In the genomic region with DNA sequence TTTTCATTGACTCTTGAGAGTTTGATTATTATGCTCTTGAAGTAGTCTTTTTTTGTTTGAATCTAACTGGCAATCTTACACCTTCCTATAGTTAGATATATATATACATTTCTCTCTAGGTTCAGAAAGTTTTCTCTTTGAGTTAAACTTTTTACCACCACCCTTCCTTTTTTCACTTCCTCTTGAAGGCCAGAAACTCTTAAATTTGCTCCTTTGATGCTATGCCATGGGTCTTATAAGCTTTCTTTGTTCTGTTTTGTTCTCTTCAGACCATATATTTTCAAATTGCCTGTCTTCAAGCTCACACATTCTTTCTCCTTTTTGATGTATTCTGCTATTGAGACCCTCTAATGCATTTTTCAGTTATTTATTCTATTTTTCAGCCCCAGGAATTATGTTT, we compare ENCODE assay signal across 39 cellular contexts.
"Had no signal": no experiment of that assay in that cellular context is flagged by ENCODE, and none has a peak within 500 bp of the region (broad histone marks: within the 10 kb centered on the region; RNA-seq: fewer than 3 reads in every experiment).

No MANE protein-coding gene starts in this region.

- H3K36me3 Mint-ChIP-seq: activated CD4-positive, alpha-beta memory T cell treated with anti-CD3 and anti-CD28 coated beads for 36 hours; activated naive CD8-positive, alpha-beta T cell treated with anti-CD3 and anti-CD28 coated beads for 36 hours; brain had no signal

- H3K27ac Mint-ChIP-seq: activated CD4-positive, alpha-beta memory T cell treated with anti-CD3 and anti-CD28 coated beads for 36 hours; activated CD4-positive, alpha-beta T cell treated with anti-CD3 and anti-CD28 coated beads for 36 hours; activated CD4-positive, alpha-beta T cell treated with anti-CD3 and anti-CD28 coated beads, Interleukin-2, amount 10 ng/mL, durations not matched to agents 24 days and 14 days; activated CD8-positive, alpha-beta T cell treated with anti-CD3 and anti-CD28 coated beads for 36 hours; activated naive CD4-positive, alpha-beta T cell treated with anti-CD3 and anti-CD28 coated beads for 36 hours; activated naive CD4-positive, alpha-beta T cell treated with anti-CD3 and anti-CD28 coated beads, Interleukin-2, amount 50 U/mL, for 72 hours; activated naive CD8-positive, alpha-beta T cell treated with anti-CD3 and anti-CD28 coated beads for 36 hours; activated T-cell treated with anti-CD3 and anti-CD28 coated beads, Interleukin-2, amount 50 U/mL, for 72 hours; activated T-helper 1 cell treated with anti-CD3 and anti-CD28 coated beads, Interleukin-12 subunit alpha, Interleukin-12 subunit beta, Interleukin-2, Interleukin-4 antibody, amounts not matched to agents 30 ng/mL and 10 ng/mL and 1 ng/mL, durations not matched to agents 14 hours and 24 hours and 36 hours; activated T-helper 17 cell treated with anti-CD3 and anti-CD28 coated beads, Interleukin-2, amount 50 U/mL, for 72 hours; brain; T-helper 2 cell treated with Interferon-gamma antibody and Interleukin-4, amounts not matched to agents 5 μg/mL and 100 μg/mL, for 36 hours; WTC11 had no signal

- H3K4me3 ChIP-seq: adrenal gland, ascending aorta, cardiac muscle cell, colonic mucosa had no signal

- ATAC-seq: activated CD4-positive, alpha-beta T cell treated with anti-CD3 and anti-CD28 coated beads for 36 hours; activated CD4-positive, CD25-positive, alpha-beta regulatory T cell treated with anti-CD3 and anti-CD28 coated beads, Interleukin-2, amount 50 U/mL, for 24 hours; activated CD8-positive, alpha-beta T cell treated with anti-CD3 and anti-CD28 coated beads for 36 hours; activated naive CD4-positive, alpha-beta T cell treated with anti-CD3 and anti-CD28 coated beads, Interleukin-2, amount 50 U/mL, for 72 hours; activated T-cell treated with anti-CD3 and anti-CD28 coated beads, Interleukin-2, amount 50 U/mL, for 4 hours; activated T-cell treated with anti-CD3 and anti-CD28 coated beads, Interleukin-2, amount 50 U/mL, for 72 hours; activated T-helper 17 cell treated with anti-CD3 and anti-CD28 coated beads, Interleukin-2, amount 50 U/mL, for 72 hours; WTC11 had no signal

- H3K9me3 ChIP-seq: adrenal gland, colonic mucosa had no signal

- H3K36me3 ChIP-seq: adrenal gland, ascending aorta, cardiac muscle cell, colonic mucosa, WERI-Rb-1 had no signal

- H3K4me1 ChIP-seq: adrenal gland, ascending aorta, colonic mucosa had no signal

- H3K4me1 Mint-ChIP-seq: activated CD4-positive, alpha-beta T cell treated with anti-CD3 and anti-CD28 coated beads for 36 hours; activated CD4-positive, alpha-beta T cell treated with anti-CD3 and anti-CD28 coated beads, Interleukin-2, amount 10 ng/mL, durations not matched to agents 24 days and 14 days; activated naive CD8-positive, alpha-beta T cell treated with anti-CD3 and anti-CD28 coated beads for 36 hours; activated T-helper 17 cell treated with anti-CD3 and anti-CD28 coated beads, Interleukin-2, amount 50 U/mL, for 72 hours; brain; central memory CD8-positive, alpha-beta T cell had no signal

- H3K27me3 Mint-ChIP-seq: activated CD4-positive, alpha-beta memory T cell treated with anti-CD3 and anti-CD28 coated beads for 36 hours; activated CD4-positive, alpha-beta T cell treated with anti-CD3 and anti-CD28 coated beads for 36 hours; activated CD4-positive, alpha-beta T cell treated with anti-CD3 and anti-CD28 coated beads, Interleukin-2, amount 10 ng/mL, durations not matched to agents 24 days and 14 days; activated CD8-positive, alpha-beta T cell treated with anti-CD3 and anti-CD28 coated beads for 36 hours; activated naive CD8-positive, alpha-beta T cell treated with anti-CD3 and anti-CD28 coated beads for 36 hours; activated T-helper 17 cell treated with anti-CD3 and anti-CD28 coated beads, Interleukin-2, amount 50 U/mL, for 72 hours; central memory CD8-positive, alpha-beta T cell had no signal

- H3K27ac ChIP-seq: adrenal gland, ascending aorta, cardiac muscle cell, colonic mucosa, WERI-Rb-1 had no signal

- H3K4me3 Mint-ChIP-seq: activated CD4-positive, alpha-beta memory T cell treated with anti-CD3 and anti-CD28 coated beads for 36 hours; activated CD4-positive, alpha-beta T cell treated with anti-CD3 and anti-CD28 coated beads for 36 hours; activated CD4-positive, alpha-beta T cell treated with anti-CD3 and anti-CD28 coated beads, Interleukin-2, amount 10 ng/mL, durations not matched to agents 24 days and 14 days; activated CD8-positive, alpha-beta T cell treated with anti-CD3 and anti-CD28 coated beads for 36 hours; activated naive CD4-positive, alpha-beta T cell treated with anti-CD3 and anti-CD28 coated beads for 36 hours; activated naive CD8-positive, alpha-beta T cell treated with anti-CD3 and anti-CD28 coated beads for 36 hours; activated T-cell treated with anti-CD3 and anti-CD28 coated beads, Interleukin-2, amount 50 U/mL, for 4 hours; activated T-cell treated with anti-CD3 and anti-CD28 coated beads, Interleukin-2, amount 50 U/mL, for 72 hours; activated T-helper 1 cell treated with anti-CD3 and anti-CD28 coated beads, Interleukin-12 subunit alpha, Interleukin-12 subunit beta, Interleukin-2, Interleukin-4 antibody, amounts not matched to agents 30 ng/mL and 10 ng/mL and 1 ng/mL, durations not matched to agents 14 hours and 24 hours and 36 hours; activated T-helper 17 cell treated with anti-CD3 and anti-CD28 coated beads, Interleukin-2, amount 50 U/mL, for 72 hours; brain; central memory CD8-positive, alpha-beta T cell; T-helper 2 cell treated with Interferon-gamma antibody and Interleukin-4, amounts not matched to agents 5 μg/mL and 100 μg/mL, for 36 hours; WTC11 had no signal

- FAIRE-seq: bronchial epithelial cell had no signal

- DNase-seq: activated CD4-positive, alpha-beta memory T cell treated with anti-CD3 and anti-CD28 coated beads for 36 hours; activated CD4-positive, alpha-beta T cell treated with anti-CD3 and anti-CD28 coated beads for 1 hour; activated CD4-positive, alpha-beta T cell treated with anti-CD3 and anti-CD28 coated beads for 36 hours; activated CD4-positive, alpha-beta T cell treated with anti-CD3 and anti-CD28 coated beads, Interleukin-2, amount 10 ng/mL, durations not matched to agents 24 days and 14 days; activated CD4-positive, alpha-beta T cell treated with anti-CD3 and anti-CD28 coated beads, Interleukin-2, amount 50 U/mL, for 1 hour; activated CD4-positive, alpha-beta T cell treated with anti-CD3 and anti-CD28 coated beads, Interleukin-2, amount 50 U/mL, for 4 hours; activated CD4-positive, CD25-positive, alpha-beta regulatory T cell; activated CD8-positive, alpha-beta memory T cell treated with anti-CD3 and anti-CD28 coated beads, Interleukin-2, amount 50 U/mL, for 4 hours; activated CD8-positive, alpha-beta T cell treated with anti-CD3 and anti-CD28 coated beads for 36 hours; activated effector memory CD4-positive, alpha-beta T cell treated with anti-CD3 and anti-CD28 coated beads, Interleukin-2, amount 50 U/mL, for 16 hours; activated gamma-delta T cell treated with Interleukin-2 at 50 U/mL for 16 hours; activated naive CD4-positive, alpha-beta T cell; activated naive CD4-positive, alpha-beta T cell treated with anti-CD3 and anti-CD28 coated beads for 36 hours; activated naive CD4-positive, alpha-beta T cell treated with anti-CD3 and anti-CD28 coated beads, Interleukin-2, amount 50 U/mL, for 16 hours; activated naive CD8-positive, alpha-beta T cell treated with anti-CD3 and anti-CD28 coated beads for 36 hours; activated T-cell treated with anti-CD3 and anti-CD28 coated beads for 4 hours; activated T-cell treated with anti-CD3 and anti-CD28 coated beads, Interleukin-2, amount 50 U/mL, for 1 hour; activated T-cell treated with anti-CD3 and anti-CD28 coated beads, Interleukin-2, amount 50 U/mL, for 4 hours; activated T-cell treated with anti-CD3 and anti-CD28 coated beads, Interleukin-2, amount 50 U/mL, for 72 hours; adrenal gland; amniotic stem cell; caudate nucleus; cerebellar nuclear complex; colonic mucosa; cortex of kidney; T-helper 2 cell; T-helper 9 cell; WERI-Rb-1 had no signal

- H3K27me3 ChIP-seq: adrenal gland, ascending aorta, cardiac muscle cell, colonic mucosa had no signal
